In genomic region chr3:134364936-134365765, GRCh38 we compare ENCODE assay signal across 9 cellular contexts. TPM values are rescaled to one million over a fixed set of nuclear protein-coding genes. Genes with fewer than 3 reads are reported as not detected.
DNase-seq lines count a peak whose midpoint lies in the region; TF ChIP-seq lines count a peak whose summit lies in the region.
"Had no signal": no experiment of that assay in that cellular context is flagged by ENCODE, and none has a peak within 500 bp of the region (broad histone marks: within the 10 kb centered on the region; RNA-seq: fewer than 3 reads in every experiment).

No MANE protein-coding gene starts in this region.

- CTCF ChIA-PET in MCF 10A (lab: Yijun Ruan, JAX): interaction anchor here (0.6 to 30.1 kb wide), 15 partner anchors 9 to 1529 kb away, joined by 3 to 449 read pairs (median 5); partner anchors contain the start of genes AMOTL2, ANAPC13 and CEP63

- no peaks in the 10 kb centered on the region for H3K27me3 Mint-ChIP-seq in MCF 10A (ENCODE audit: insufficient read depth, unreplicated experiment)

- intact Hi-C loops in MCF 10A (cut with micrococcal nuclease): loop anchor here (1.0 to 2.0 kb wide), 3 partner anchors 8 to 56 kb away; no protein-coding TSS in a partner anchor

- peaks cover 98% of the 10 kb centered on the region for H3K36me3 Mint-ChIP-seq in MCF 10A (ENCODE audit: insufficient read depth, unreplicated experiment)

- peak overlapping the region; percentile 29 for H3K4me3 Mint-ChIP-seq in MCF 10A (ENCODE audit: unreplicated experiment)

- peaks cover 53% of the 10 kb centered on the region for H3K4me1 ChIP-seq in mucosa of stomach (ENCODE audit: control insufficient read depth, insufficient read depth, low read length)

- peaks cover 62% of the 10 kb centered on the region for H3K36me3 ChIP-seq in mucosa of stomach (ENCODE audit: control insufficient read depth, insufficient read depth, low read length)

- peak; percentile 82 for DNase-seq in A172 (ENCODE audit: low spot score)
- peak; percentile 30 for DNase-seq in HK-2 (ENCODE audit: unreplicated experiment)
- peak; percentile 57 for DNase-seq in MCF 10A (ENCODE audit: unreplicated experiment)
- DNase-seq in NCI-H187 (lab: John Stamatoyannopoulos, UW): no peak
- DNase-seq in NK-92 (lab: John Stamatoyannopoulos, UW; ENCODE audit: unreplicated experiment): no peak
- DNase-seq in foreskin melanocyte: no peak
- DNase-seq in Ammon's horn (ENCODE audit: low spot score): no peak
- DNase-seq: NCI-H526 treated with DMSO at 0.1 percent for 48 hours had no signal

- peaks cover 36% of the 10 kb centered on the region for H3K4me1 Mint-ChIP-seq in MCF 10A (ENCODE audit: insufficient read depth, unreplicated experiment)

- BruUV-seq in MCF 10A (replicated peaks; lab: Mats Ljungman, UMichigan): no TSS peak

- POLR2A ChIA-PET in MCF 10A (lab: Yijun Ruan, JAX): interaction anchor here (0.8 to 7.0 kb wide), 15 partner anchors 8 to 164 kb away, joined by 3 to 114 read pairs (median 14); partner anchors contain the start of genes AMOTL2, ANAPC13 and CEP63

- H3K27me3 ChIP-seq in mucosa of stomach (ENCODE audit: control insufficient read depth, insufficient read depth, low read length): no peaks in the 10 kb centered on the region

- no peak for TF ChIP-seq CTCF in MCF 10A (IDR thresholded peaks at IDR 0.05; ENCODE audit: unreplicated experiment)

- H3K9me3 Mint-ChIP-seq in MCF 10A (ENCODE audit: unreplicated experiment): no peaks in the 10 kb centered on the region

- H3K4me3 ChIP-seq in mucosa of stomach (ENCODE audit: low read length): no peak overlapping the region

- H3K27ac Mint-ChIP-seq in MCF 10A (ENCODE audit: low read depth, unreplicated experiment): peak overlapping the region; percentile 28

- peak overlapping the region; percentile 46 for H3K9ac ChIP-seq in mucosa of stomach (ENCODE audit: low read length)

- no peaks in the 10 kb centered on the region for H3K9me3 ChIP-seq in mucosa of stomach (ENCODE audit: control insufficient read depth, low read length)

RNA-seq across cellular contexts. Expression of gene AMOTL2, which starts 9.1 kb away (rescaled TPM):
- total RNA-seq in A172 (2014; rRNA removed; shearing (Covaris generic)): 168 and 182 TPM in 2 replicates
- 92.6 and 137 TPM in 2 replicates for total RNA-seq in MCF 10A (2022)

Comparison
In these comparisons a context has a peak if more than half of its experiments do, and no peak if none do; other contexts are left out.
1. DNase-seq: peak in A172 (single experiment), HK-2 (single experiment) and MCF 10A (single experiment); none in NCI-H187 (0 of 2), NK-92 (single experiment), foreskin melanocyte (single experiment) and Ammon's horn (single experiment).